Comparison of ENCODE assay signal across 1 cellular context in the genomic region with DNA sequence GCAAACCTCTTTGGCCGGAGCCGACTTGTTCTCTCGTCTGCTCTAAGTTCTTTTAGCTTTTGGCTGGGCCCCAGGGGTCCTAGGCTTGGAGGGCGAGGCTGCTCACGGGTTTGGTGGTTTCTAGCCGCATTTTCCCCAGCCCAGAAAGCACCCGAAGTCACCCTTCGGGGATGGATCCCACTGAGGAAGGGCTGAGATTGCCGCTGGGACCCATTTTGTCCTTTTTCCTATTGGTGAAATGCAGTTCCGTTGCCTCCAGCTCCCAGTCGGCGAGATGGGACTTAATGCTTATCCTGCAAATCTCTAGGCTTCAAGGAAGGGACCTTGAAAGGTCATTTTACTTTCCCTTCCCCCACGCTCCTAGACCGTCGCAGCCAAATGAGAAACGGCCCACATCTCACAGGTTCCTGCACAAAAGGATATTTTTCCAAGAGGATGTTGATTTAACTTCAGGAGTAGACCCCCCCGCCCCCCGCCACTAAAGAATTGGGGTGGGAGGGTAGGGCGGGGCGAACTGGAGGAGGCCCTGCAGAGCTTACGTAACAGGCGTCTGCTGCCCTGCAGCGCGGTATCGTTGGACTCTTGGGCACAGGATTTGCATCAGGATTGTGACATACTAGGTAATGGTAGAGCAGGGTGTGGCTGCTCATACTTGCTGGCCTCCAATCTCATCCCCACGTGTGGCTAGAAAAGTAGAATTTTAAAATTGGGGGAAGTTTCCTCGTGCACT.
A peak's percentile ranks its signal among the peaks of the same experiment; 100 is the strongest.
TF ChIP-seq lines count a peak whose summit lies in the region.

No MANE protein-coding gene starts in this region.

TF ChIP-seq in GM12878, 131 proteins besides CTCF, POLR2A, EP300 and RAD21 (continued from another document):
- TF ChIP-seq SMAD5 (IDR thresholded peaks at IDR 0.05; ENCODE audit: low read depth) (0 out of 2 replicates have a peak, but pooled peaks have one; percentile 22), SREBF2 (IDR thresholded peaks at IDR 0.05; ENCODE audit: low read length) (no peak), LARP7 (IDR thresholded peaks at IDR 0.05) (0 out of 2 replicates have a peak, but pooled peaks have one; percentile 27), SMC3 (IDR thresholded peaks at IDR 0.05; ENCODE audit: borderline replicate concordance, low read length) (no peak), CEBPB (IDR thresholded peaks at IDR 0.05; ENCODE audit: borderline replicate concordance in 1 of 2, low read depth in 2 of 2, low read length in 2 of 2) (no peak), MLLT1 (IDR thresholded peaks at IDR 0.05) (peak; percentile 74), HDGF (IDR thresholded peaks at IDR 0.05) (no peak), SMAD1 (IDR thresholded peaks at IDR 0.05; ENCODE audit: low read depth, partially characterized antibody) (no peak), WRNIP1 (IDR thresholded peaks at IDR 0.05; ENCODE audit: borderline replicate concordance, low read depth, low read length) (no peak), CREB1 (IDR thresholded peaks at IDR 0.05; ENCODE audit: low read depth) (peak; percentile 54; the same call in 1 of the 2 replicates), SIN3A (IDR thresholded peaks at IDR 0.05; ENCODE audit: low read depth, low read length) (no peak), EED (IDR thresholded peaks at IDR 0.05; ENCODE audit: low read depth) (no peak), NR2C1 (IDR thresholded peaks at IDR 0.05) (no peak), GATAD2B (conservative IDR thresholded peaks at IDR 0.05; ENCODE audit: low read depth) (no peak), MTA3 (IDR thresholded peaks at IDR 0.05; ENCODE audit: borderline replicate concordance, low read length) (no peak), BACH1 (IDR thresholded peaks at IDR 0.05; ENCODE audit: borderline replicate concordance) (no peak), SIX5 (IDR thresholded peaks at IDR 0.05; ENCODE audit: low read depth, low read length, severe bottlenecking) (no peak), ESRRA (IDR thresholded peaks at IDR 0.05; ENCODE audit: low read length) (no peak), ZSCAN29 (IDR thresholded peaks at IDR 0.05) (no peak), CBX5 (IDR thresholded peaks at IDR 0.05; ENCODE audit: low read depth) (no peak), CREM (IDR thresholded peaks at IDR 0.05; ENCODE audit: low read depth) (peak; percentile 17; the same call in 1 of the 2 replicates), RBBP5 (conservative IDR thresholded peaks at IDR 0.05) (no peak), PAX8 (IDR thresholded peaks at IDR 0.05) (no peak), YBX1 (IDR thresholded peaks at IDR 0.05) (no peak), CHD4 (IDR thresholded peaks at IDR 0.05) (no peak), MTA2 (IDR thresholded peaks at IDR 0.05; ENCODE audit: low read depth) (no peak), FOXM1 (IDR thresholded peaks at IDR 0.05; ENCODE audit: low read depth, low read length) (no peak), SPI1 (IDR thresholded peaks at IDR 0.05; ENCODE audit: borderline replicate concordance, insufficient read depth, low read depth, low read length) (no peak), ZNF207 (IDR thresholded peaks at IDR 0.05; ENCODE audit: borderline replicate concordance) (no peak), ATF7 (IDR thresholded peaks at IDR 0.05; ENCODE audit: low read depth) (no peak), ZNF24 (IDR thresholded peaks at IDR 0.05) (no peak), NR2F1 (conservative IDR thresholded peaks at IDR 0.05) (no peak), BHLHE40 (IDR thresholded peaks at IDR 0.05; ENCODE audit: borderline replicate concordance in 1 of 2, low read depth in 2 of 2, low read length in 1 of 2) (no peak), TCF12 (IDR thresholded peaks at IDR 0.05; ENCODE audit: low read depth, low read length) (no peak), IRF4 (IDR thresholded peaks at IDR 0.05; ENCODE audit: low read depth, low read length) (no peak), EGR1 (IDR thresholded peaks at IDR 0.05; ENCODE audit: borderline replicate concordance in 1 of 2, low read depth in 2 of 2, low read length in 2 of 2) (no peak), EZH2 (IDR thresholded peaks at IDR 0.05; ENCODE audit: borderline replicate concordance, control insufficient read depth, low read depth, low read length) (no peak)
- TF ChIP-seq, protein P1, sequence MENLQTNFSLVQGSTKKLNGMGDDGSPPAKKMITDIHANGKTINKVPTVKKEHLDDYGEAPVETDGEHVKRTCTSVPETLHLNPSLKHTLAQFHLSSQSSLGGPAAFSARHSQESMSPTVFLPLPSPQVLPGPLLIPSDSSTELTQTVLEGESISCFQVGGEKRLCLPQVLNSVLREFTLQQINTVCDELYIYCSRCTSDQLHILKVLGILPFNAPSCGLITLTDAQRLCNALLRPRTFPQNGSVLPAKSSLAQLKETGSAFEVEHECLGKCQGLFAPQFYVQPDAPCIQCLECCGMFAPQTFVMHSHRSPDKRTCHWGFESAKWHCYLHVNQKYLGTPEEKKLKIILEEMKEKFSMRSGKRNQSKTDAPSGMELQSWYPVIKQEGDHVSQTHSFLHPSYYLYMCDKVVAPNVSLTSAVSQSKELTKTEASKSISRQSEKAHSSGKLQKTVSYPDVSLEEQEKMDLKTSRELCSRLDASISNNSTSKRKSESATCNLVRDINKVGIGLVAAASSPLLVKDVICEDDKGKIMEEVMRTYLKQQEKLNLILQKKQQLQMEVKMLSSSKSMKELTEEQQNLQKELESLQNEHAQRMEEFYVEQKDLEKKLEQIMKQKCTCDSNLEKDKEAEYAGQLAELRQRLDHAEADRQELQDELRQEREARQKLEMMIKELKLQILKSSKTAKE (IDR thresholded peaks at IDR 0.05; ENCODE audit: low read depth, poor library complexity, severe bottlenecking): no peak
- TF ChIP-seq, protein P2, sequence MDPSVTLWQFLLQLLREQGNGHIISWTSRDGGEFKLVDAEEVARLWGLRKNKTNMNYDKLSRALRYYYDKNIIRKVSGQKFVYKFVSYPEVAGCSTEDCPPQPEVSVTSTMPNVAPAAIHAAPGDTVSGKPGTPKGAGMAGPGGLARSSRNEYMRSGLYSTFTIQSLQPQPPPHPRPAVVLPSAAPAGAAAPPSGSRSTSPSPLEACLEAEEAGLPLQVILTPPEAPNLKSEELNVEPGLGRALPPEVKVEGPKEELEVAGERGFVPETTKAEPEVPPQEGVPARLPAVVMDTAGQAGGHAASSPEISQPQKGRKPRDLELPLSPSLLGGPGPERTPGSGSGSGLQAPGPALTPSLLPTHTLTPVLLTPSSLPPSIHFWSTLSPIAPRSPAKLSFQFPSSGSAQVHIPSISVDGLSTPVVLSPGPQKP (IDR thresholded peaks at IDR 0.05; ENCODE audit: low read depth, low read length): no peak
- TF ChIP-seq, protein P3, sequence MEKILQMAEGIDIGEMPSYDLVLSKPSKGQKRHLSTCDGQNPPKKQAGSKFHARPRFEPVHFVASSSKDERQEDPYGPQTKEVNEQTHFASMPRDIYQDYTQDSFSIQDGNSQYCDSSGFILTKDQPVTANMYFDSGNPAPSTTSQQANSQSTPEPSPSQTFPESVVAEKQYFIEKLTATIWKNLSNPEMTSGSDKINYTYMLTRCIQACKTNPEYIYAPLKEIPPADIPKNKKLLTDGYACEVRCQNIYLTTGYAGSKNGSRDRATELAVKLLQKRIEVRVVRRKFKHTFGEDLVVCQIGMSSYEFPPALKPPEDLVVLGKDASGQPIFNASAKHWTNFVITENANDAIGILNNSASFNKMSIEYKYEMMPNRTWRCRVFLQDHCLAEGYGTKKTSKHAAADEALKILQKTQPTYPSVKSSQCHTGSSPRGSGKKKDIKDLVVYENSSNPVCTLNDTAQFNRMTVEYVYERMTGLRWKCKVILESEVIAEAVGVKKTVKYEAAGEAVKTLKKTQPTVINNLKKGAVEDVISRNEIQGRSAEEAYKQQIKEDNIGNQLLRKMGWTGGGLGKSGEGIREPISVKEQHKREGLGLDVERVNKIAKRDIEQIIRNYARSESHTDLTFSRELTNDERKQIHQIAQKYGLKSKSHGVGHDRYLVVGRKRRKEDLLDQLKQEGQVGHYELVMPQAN (conservative IDR thresholded peaks at IDR 0.05): 0 out of 2 replicates have a peak, but pooled peaks have one; percentile 33
- TF ChIP-seq, protein P4, sequence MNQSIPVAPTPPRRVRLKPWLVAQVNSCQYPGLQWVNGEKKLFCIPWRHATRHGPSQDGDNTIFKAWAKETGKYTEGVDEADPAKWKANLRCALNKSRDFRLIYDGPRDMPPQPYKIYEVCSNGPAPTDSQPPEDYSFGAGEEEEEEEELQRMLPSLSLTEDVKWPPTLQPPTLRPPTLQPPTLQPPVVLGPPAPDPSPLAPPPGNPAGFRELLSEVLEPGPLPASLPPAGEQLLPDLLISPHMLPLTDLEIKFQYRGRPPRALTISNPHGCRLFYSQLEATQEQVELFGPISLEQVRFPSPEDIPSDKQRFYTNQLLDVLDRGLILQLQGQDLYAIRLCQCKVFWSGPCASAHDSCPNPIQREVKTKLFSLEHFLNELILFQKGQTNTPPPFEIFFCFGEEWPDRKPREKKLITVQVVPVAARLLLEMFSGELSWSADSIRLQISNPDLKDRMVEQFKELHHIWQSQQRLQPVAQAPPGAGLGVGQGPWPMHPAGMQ (IDR thresholded peaks at IDR 0.05; ENCODE audit: borderline replicate concordance): no peak
